ENCODE assay signal across 1 cellular context in genomic region chr10:21533577-21534475, GRCh38.
TF ChIP-seq lines count a peak whose summit lies in the region.

Gene MLLT10 (plus strand): TSS chr10:21534232. CDS start chr10:21534645, 413 bp downstream.

TF ChIP-seq in HepG2, 621 proteins besides CTCF, POLR2A, EP300 and RAD21 (continued from another document and continues in another):
- TF ChIP-seq, protein P1, sequence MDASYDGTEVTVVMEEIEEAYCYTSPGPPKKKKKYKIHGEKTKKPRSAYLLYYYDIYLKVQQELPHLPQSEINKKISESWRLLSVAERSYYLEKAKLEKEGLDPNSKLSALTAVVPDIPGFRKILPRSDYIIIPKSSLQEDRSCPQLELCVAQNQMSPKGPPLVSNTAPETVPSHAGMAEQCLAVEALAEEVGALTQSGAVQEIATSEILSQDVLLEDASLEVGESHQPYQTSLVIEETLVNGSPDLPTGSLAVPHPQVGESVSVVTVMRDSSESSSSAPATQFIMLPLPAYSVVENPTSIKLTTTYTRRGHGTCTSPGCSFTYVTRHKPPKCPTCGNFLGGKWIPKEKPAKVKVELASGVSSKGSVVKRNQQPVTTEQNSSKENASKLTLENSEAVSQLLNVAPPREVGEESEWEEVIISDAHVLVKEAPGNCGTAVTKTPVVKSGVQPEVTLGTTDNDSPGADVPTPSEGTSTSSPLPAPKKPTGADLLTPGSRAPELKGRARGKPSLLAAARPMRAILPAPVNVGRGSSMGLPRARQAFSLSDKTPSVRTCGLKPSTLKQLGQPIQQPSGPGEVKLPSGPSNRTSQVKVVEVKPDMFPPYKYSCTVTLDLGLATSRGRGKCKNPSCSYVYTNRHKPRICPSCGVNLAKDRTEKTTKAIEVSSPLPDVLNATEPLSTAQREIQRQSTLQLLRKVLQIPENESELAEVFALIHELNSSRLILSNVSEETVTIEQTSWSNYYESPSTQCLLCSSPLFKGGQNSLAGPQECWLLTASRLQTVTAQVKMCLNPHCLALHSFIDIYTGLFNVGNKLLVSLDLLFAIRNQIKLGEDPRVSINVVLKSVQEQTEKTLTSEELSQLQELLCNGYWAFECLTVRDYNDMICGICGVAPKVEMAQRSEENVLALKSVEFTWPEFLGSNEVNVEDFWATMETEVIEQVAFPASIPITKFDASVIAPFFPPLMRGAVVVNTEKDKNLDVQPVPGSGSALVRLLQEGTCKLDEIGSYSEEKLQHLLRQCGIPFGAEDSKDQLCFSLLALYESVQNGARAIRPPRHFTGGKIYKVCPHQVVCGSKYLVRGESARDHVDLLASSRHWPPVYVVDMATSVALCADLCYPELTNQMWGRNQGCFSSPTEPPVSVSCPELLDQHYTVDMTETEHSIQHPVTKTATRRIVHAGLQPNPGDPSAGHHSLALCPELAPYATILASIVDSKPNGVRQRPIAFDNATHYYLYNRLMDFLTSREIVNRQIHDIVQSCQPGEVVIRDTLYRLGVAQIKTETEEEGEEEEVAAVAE (CRISPR knock-in tag; IDR thresholded peaks at IDR 0.05; ENCODE audit: borderline replicate concordance): no peak
- TF ChIP-seq ZNF687 (CRISPR knock-in tag; IDR thresholded peaks at IDR 0.05): peak; percentile 94
- TF ChIP-seq ZBTB7A (CRISPR knock-in tag; IDR thresholded peaks at IDR 0.05): peak; percentile 10; the same call in 1 of the 2 replicates
- TF ChIP-seq, protein P2, sequence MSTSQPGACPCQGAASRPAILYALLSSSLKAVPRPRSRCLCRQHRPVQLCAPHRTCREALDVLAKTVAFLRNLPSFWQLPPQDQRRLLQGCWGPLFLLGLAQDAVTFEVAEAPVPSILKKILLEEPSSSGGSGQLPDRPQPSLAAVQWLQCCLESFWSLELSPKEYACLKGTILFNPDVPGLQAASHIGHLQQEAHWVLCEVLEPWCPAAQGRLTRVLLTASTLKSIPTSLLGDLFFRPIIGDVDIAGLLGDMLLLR (CRISPR knock-in tag; IDR thresholded peaks at IDR 0.05): peak; percentile 84; the same call in 1 of the 2 replicates
- peak; percentile 95 for TF ChIP-seq DMAP1 (CRISPR knock-in tag; IDR thresholded peaks at IDR 0.05)
- TF ChIP-seq ZFX (CRISPR knock-in tag; IDR thresholded peaks at IDR 0.05; ENCODE audit: low read depth): peak; percentile 84
- TF ChIP-seq HNRNPL (IDR thresholded peaks at IDR 0.05; ENCODE audit: low read depth, low read length): peak; percentile 91
- TF ChIP-seq PPARG (CRISPR knock-in tag; conservative IDR thresholded peaks at IDR 0.05): peak; percentile 93
- TF ChIP-seq, protein P3, sequence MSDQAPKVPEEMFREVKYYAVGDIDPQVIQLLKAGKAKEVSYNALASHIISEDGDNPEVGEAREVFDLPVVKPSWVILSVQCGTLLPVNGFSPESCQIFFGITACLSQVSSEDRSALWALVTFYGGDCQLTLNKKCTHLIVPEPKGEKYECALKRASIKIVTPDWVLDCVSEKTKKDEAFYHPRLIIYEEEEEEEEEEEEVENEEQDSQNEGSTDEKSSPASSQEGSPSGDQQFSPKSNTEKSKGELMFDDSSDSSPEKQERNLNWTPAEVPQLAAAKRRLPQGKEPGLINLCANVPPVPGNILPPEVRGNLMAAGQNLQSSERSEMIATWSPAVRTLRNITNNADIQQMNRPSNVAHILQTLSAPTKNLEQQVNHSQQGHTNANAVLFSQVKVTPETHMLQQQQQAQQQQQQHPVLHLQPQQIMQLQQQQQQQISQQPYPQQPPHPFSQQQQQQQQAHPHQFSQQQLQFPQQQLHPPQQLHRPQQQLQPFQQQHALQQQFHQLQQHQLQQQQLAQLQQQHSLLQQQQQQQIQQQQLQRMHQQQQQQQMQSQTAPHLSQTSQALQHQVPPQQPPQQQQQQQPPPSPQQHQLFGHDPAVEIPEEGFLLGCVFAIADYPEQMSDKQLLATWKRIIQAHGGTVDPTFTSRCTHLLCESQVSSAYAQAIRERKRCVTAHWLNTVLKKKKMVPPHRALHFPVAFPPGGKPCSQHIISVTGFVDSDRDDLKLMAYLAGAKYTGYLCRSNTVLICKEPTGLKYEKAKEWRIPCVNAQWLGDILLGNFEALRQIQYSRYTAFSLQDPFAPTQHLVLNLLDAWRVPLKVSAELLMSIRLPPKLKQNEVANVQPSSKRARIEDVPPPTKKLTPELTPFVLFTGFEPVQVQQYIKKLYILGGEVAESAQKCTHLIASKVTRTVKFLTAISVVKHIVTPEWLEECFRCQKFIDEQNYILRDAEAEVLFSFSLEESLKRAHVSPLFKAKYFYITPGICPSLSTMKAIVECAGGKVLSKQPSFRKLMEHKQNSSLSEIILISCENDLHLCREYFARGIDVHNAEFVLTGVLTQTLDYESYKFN (CRISPR knock-in tag; conservative IDR thresholded peaks at IDR 0.05): peak; percentile 80
- 0 out of 2 replicates have a peak, but pooled peaks have one; percentile 69 for TF ChIP-seq IRF1 (CRISPR knock-in tag; IDR thresholded peaks at IDR 0.05; ENCODE audit: low read depth)
- TF ChIP-seq LCORL (IDR thresholded peaks at IDR 0.05): no peak
- peak; percentile 85 for TF ChIP-seq LCORL (CRISPR knock-in tag; IDR thresholded peaks at IDR 0.05)
- TF ChIP-seq NFE2L2 (IDR thresholded peaks at IDR 0.05; ENCODE audit: low read length): no peak
- TF ChIP-seq, protein P4, sequence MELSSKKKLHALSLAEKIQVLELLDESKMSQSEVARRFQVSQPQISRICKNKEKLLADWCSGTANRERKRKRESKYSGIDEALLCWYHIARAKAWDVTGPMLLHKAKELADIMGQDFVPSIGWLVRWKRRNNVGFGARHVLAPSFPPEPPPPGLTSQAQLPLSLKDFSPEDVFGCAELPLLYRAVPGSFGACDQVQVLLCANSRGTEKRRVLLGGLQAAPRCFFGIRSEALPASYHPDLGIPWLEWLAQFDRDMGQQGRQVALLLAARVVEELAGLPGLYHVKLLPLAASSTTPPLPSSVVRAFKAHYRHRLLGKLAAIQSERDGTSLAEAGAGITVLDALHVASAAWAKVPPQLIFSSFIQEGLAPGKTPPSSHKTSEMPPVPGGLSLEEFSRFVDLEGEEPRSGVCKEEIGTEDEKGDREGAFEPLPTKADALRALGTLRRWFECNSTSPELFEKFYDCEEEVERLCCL (CRISPR knock-in tag; IDR thresholded peaks at IDR 0.05; ENCODE audit: borderline replicate concordance): no peak
- 0 out of 2 replicates have a peak, but pooled peaks have one; percentile 43 for TF ChIP-seq CENPT (CRISPR knock-in tag; IDR thresholded peaks at IDR 0.05; ENCODE audit: low read depth)
- peak; percentile 89 for TF ChIP-seq FOXC1 (CRISPR knock-in tag; IDR thresholded peaks at IDR 0.05; ENCODE audit: borderline replicate concordance)
- 0 out of 2 replicates have a peak, but pooled peaks have one; percentile 22 for TF ChIP-seq CHD2 (IDR thresholded peaks at IDR 0.05; ENCODE audit: low read depth, low read length)
- TF ChIP-seq TBP (CRISPR knock-in tag; IDR thresholded peaks at IDR 0.05): no peak
- TF ChIP-seq, protein P5, sequence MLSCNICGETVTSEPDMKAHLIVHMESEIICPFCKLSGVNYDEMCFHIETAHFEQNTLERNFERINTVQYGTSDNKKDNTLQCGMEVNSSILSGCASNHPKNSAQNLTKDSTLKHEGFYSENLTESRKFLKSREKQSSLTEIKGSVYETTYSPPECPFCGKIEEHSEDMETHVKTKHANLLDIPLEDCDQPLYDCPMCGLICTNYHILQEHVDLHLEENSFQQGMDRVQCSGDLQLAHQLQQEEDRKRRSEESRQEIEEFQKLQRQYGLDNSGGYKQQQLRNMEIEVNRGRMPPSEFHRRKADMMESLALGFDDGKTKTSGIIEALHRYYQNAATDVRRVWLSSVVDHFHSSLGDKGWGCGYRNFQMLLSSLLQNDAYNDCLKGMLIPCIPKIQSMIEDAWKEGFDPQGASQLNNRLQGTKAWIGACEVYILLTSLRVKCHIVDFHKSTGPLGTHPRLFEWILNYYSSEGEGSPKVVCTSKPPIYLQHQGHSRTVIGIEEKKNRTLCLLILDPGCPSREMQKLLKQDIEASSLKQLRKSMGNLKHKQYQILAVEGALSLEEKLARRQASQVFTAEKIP (CRISPR knock-in tag; IDR thresholded peaks at IDR 0.05; ENCODE audit: borderline replicate concordance): no peak
- no peak for TF ChIP-seq SP2 (CRISPR knock-in tag; IDR thresholded peaks at IDR 0.05)
- TF ChIP-seq PBX3 (CRISPR knock-in tag; IDR thresholded peaks at IDR 0.05; ENCODE audit: borderline replicate concordance): 0 out of 2 replicates have a peak, but pooled peaks have one; percentile 71
- TF ChIP-seq FOSL2 (CRISPR knock-in tag; IDR thresholded peaks at IDR 0.05): peak; percentile 6
- peak; percentile 86; the same call in 1 of the 2 replicates for TF ChIP-seq ZSCAN20 (CRISPR knock-in tag; IDR thresholded peaks at IDR 0.05; ENCODE audit: borderline replicate concordance)
- TF ChIP-seq ZNF407 (CRISPR knock-in tag; IDR thresholded peaks at IDR 0.05; ENCODE audit: not compliant biosample characterization): peak; percentile 55
